Comparison of ENCODE assay signal across 1 cellular context in the genomic region with DNA sequence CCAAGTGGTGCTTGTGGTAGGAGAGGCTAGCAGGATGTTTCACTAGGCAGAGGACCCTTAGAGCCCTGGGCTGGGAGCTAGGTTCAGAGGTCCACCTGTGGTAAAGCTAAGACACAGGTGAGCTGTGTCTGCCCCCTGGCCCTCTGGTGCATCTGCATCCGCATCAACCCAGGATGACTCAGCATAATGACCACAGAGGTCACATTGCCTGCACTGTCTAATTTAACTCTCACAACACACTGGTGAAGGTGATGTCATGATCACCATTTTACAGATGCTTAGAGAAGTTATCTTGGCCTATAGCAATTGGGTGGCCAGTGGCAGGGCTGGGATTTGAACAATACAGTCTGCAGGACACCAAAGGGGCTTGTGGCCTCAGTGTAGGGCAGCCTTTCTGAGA.
TF ChIP-seq lines count a peak whose summit lies in the region.

No MANE protein-coding gene starts in this region.

TF ChIP-seq in K562, 482 proteins besides CTCF, POLR2A, EP300 and RAD21 (continued from another document and continues in another):
- TF ChIP-seq, protein P1, sequence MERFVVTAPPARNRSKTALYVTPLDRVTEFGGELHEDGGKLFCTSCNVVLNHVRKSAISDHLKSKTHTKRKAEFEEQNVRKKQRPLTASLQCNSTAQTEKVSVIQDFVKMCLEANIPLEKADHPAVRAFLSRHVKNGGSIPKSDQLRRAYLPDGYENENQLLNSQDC (CRISPR knock-in tag; IDR thresholded peaks at IDR 0.05) = no peak
- no peak for TF ChIP-seq SNRNP70 (optimal IDR thresholded peaks at IDR 0.05; ENCODE audit: low read depth, low read length)
- TF ChIP-seq TFAM (CRISPR knock-in tag; conservative IDR thresholded peaks at IDR 0.05) = no peak
- no peak for TF ChIP-seq ZFX (CRISPR knock-in tag; IDR thresholded peaks at IDR 0.05)
- TF ChIP-seq SPI1 (IDR thresholded peaks at IDR 0.05; ENCODE audit: borderline replicate concordance, low read depth, low read length) = no peak
- TF ChIP-seq NFE2L1 (tag; IDR thresholded peaks at IDR 0.05; ENCODE audit: borderline replicate concordance, low read depth) = peak; percentile 67
- TF ChIP-seq ZFP30 (CRISPR knock-in tag; IDR thresholded peaks at IDR 0.05; ENCODE audit: borderline replicate concordance) = no peak
- TF ChIP-seq JUN (IDR thresholded peaks at IDR 0.05; ENCODE audit: borderline replicate concordance, low read depth, low read length) = no peak
- no peak for TF ChIP-seq JUN (CRISPR knock-in tag; IDR thresholded peaks at IDR 0.05; ENCODE audit: borderline replicate concordance)
- no peak for TF ChIP-seq ZNF830 (CRISPR knock-in tag; IDR thresholded peaks at IDR 0.05)
- TF ChIP-seq ZNF174 (CRISPR knock-in tag; IDR thresholded peaks at IDR 0.05) = no peak
- TF ChIP-seq ZNF507 (tag; conservative IDR thresholded peaks at IDR 0.05) = no peak
- TF ChIP-seq GATAD2B (IDR thresholded peaks at IDR 0.05; ENCODE audit: borderline replicate concordance) = no peak
- no peak for TF ChIP-seq GABPA (tag; conservative IDR thresholded peaks at IDR 0.05; ENCODE audit: low read depth)
- TF ChIP-seq, protein P2, sequence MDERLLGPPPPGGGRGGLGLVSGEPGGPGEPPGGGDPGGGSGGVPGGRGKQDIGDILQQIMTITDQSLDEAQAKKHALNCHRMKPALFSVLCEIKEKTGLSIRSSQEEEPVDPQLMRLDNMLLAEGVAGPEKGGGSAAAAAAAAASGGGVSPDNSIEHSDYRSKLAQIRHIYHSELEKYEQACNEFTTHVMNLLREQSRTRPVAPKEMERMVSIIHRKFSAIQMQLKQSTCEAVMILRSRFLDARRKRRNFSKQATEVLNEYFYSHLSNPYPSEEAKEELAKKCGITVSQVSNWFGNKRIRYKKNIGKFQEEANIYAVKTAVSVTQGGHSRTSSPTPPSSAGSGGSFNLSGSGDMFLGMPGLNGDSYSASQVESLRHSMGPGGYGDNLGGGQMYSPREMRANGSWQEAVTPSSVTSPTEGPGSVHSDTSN (CRISPR knock-in tag; IDR thresholded peaks at IDR 0.05; ENCODE audit: low read depth) = no peak
- TF ChIP-seq, protein P2 (tag; conservative IDR thresholded peaks at IDR 0.05; ENCODE audit: low read depth) = no peak
- TF ChIP-seq, protein P3, sequence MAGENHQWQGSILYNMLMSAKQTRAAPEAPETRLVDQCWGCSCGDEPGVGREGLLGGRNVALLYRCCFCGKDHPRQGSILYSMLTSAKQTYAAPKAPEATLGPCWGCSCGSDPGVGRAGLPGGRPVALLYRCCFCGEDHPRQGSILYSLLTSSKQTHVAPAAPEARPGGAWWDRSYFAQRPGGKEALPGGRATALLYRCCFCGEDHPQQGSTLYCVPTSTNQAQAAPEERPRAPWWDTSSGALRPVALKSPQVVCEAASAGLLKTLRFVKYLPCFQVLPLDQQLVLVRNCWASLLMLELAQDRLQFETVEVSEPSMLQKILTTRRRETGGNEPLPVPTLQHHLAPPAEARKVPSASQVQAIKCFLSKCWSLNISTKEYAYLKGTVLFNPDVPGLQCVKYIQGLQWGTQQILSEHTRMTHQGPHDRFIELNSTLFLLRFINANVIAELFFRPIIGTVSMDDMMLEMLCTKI (IDR thresholded peaks at IDR 0.05; ENCODE audit: partially characterized antibody) = no peak
- TF ChIP-seq SP1 (CRISPR knock-in tag; IDR thresholded peaks at IDR 0.05) = no peak
- TF ChIP-seq ZBED1 (IDR thresholded peaks at IDR 0.05) = no peak
- TF ChIP-seq NR2C1 (IDR thresholded peaks at IDR 0.05) = no peak
- no peak for TF ChIP-seq NR2C1 (tag; IDR thresholded peaks at IDR 0.05)
- TF ChIP-seq POLR2G (IDR thresholded peaks at IDR 0.05; ENCODE audit: low read depth, low read length) = no peak
- TF ChIP-seq, protein P4, sequence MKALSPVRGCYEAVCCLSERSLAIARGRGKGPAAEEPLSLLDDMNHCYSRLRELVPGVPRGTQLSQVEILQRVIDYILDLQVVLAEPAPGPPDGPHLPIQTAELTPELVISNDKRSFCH (CRISPR knock-in tag; IDR thresholded peaks at IDR 0.05) = no peak
- TF ChIP-seq, protein P4 (tag; IDR thresholded peaks at IDR 0.05) = no peak
- TF ChIP-seq, protein P5, sequence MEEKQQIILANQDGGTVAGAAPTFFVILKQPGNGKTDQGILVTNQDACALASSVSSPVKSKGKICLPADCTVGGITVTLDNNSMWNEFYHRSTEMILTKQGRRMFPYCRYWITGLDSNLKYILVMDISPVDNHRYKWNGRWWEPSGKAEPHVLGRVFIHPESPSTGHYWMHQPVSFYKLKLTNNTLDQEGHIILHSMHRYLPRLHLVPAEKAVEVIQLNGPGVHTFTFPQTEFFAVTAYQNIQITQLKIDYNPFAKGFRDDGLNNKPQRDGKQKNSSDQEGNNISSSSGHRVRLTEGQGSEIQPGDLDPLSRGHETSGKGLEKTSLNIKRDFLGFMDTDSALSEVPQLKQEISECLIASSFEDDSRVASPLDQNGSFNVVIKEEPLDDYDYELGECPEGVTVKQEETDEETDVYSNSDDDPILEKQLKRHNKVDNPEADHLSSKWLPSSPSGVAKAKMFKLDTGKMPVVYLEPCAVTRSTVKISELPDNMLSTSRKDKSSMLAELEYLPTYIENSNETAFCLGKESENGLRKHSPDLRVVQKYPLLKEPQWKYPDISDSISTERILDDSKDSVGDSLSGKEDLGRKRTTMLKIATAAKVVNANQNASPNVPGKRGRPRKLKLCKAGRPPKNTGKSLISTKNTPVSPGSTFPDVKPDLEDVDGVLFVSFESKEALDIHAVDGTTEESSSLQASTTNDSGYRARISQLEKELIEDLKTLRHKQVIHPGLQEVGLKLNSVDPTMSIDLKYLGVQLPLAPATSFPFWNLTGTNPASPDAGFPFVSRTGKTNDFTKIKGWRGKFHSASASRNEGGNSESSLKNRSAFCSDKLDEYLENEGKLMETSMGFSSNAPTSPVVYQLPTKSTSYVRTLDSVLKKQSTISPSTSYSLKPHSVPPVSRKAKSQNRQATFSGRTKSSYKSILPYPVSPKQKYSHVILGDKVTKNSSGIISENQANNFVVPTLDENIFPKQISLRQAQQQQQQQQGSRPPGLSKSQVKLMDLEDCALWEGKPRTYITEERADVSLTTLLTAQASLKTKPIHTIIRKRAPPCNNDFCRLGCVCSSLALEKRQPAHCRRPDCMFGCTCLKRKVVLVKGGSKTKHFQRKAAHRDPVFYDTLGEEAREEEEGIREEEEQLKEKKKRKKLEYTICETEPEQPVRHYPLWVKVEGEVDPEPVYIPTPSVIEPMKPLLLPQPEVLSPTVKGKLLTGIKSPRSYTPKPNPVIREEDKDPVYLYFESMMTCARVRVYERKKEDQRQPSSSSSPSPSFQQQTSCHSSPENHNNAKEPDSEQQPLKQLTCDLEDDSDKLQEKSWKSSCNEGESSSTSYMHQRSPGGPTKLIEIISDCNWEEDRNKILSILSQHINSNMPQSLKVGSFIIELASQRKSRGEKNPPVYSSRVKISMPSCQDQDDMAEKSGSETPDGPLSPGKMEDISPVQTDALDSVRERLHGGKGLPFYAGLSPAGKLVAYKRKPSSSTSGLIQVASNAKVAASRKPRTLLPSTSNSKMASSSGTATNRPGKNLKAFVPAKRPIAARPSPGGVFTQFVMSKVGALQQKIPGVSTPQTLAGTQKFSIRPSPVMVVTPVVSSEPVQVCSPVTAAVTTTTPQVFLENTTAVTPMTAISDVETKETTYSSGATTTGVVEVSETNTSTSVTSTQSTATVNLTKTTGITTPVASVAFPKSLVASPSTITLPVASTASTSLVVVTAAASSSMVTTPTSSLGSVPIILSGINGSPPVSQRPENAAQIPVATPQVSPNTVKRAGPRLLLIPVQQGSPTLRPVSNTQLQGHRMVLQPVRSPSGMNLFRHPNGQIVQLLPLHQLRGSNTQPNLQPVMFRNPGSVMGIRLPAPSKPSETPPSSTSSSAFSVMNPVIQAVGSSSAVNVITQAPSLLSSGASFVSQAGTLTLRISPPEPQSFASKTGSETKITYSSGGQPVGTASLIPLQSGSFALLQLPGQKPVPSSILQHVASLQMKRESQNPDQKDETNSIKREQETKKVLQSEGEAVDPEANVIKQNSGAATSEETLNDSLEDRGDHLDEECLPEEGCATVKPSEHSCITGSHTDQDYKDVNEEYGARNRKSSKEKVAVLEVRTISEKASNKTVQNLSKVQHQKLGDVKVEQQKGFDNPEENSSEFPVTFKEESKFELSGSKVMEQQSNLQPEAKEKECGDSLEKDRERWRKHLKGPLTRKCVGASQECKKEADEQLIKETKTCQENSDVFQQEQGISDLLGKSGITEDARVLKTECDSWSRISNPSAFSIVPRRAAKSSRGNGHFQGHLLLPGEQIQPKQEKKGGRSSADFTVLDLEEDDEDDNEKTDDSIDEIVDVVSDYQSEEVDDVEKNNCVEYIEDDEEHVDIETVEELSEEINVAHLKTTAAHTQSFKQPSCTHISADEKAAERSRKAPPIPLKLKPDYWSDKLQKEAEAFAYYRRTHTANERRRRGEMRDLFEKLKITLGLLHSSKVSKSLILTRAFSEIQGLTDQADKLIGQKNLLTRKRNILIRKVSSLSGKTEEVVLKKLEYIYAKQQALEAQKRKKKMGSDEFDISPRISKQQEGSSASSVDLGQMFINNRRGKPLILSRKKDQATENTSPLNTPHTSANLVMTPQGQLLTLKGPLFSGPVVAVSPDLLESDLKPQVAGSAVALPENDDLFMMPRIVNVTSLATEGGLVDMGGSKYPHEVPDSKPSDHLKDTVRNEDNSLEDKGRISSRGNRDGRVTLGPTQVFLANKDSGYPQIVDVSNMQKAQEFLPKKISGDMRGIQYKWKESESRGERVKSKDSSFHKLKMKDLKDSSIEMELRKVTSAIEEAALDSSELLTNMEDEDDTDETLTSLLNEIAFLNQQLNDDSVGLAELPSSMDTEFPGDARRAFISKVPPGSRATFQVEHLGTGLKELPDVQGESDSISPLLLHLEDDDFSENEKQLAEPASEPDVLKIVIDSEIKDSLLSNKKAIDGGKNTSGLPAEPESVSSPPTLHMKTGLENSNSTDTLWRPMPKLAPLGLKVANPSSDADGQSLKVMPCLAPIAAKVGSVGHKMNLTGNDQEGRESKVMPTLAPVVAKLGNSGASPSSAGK (IDR thresholded peaks at IDR 0.05) = no peak
- TF ChIP-seq HDAC6 (IDR thresholded peaks at IDR 0.05; ENCODE audit: low read depth, low read length) = no peak
- TF ChIP-seq, protein P6, sequence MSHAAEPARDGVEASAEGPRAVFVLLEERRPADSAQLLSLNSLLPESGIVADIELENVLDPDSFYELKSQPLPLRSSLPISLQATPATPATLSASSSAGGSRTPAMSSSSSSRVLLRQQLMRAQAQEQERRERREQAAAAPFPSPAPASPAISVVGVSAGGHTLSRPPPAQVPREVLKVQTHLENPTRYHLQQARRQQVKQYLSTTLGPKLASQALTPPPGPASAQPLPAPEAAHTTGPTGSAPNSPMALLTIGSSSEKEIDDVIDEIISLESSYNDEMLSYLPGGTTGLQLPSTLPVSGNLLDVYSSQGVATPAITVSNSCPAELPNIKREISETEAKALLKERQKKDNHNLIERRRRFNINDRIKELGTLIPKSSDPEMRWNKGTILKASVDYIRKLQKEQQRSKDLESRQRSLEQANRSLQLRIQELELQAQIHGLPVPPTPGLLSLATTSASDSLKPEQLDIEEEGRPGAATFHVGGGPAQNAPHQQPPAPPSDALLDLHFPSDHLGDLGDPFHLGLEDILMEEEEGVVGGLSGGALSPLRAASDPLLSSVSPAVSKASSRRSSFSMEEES (CRISPR knock-in tag; IDR thresholded peaks at IDR 0.05) = no peak
- no peak for TF ChIP-seq FOXJ2 (tag; IDR thresholded peaks at IDR 0.05)
- no peak for TF ChIP-seq RCOR1 (IDR thresholded peaks at IDR 0.05; ENCODE audit: borderline replicate concordance in 1 of 2, low read depth in 2 of 2, low read length in 2 of 2)
- no peak for TF ChIP-seq RBM14 (IDR thresholded peaks at IDR 0.05; ENCODE audit: borderline replicate concordance, insufficient read depth, low read depth, low read length)
- TF ChIP-seq, protein P7, sequence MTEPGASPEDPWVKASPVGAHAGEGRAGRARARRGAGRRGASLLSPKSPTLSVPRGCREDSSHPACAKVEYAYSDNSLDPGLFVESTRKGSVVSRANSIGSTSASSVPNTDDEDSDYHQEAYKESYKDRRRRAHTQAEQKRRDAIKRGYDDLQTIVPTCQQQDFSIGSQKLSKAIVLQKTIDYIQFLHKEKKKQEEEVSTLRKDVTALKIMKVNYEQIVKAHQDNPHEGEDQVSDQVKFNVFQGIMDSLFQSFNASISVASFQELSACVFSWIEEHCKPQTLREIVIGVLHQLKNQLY (CRISPR knock-in tag; conservative IDR thresholded peaks at IDR 0.05) = no peak
- TF ChIP-seq YBX1 (IDR thresholded peaks at IDR 0.05) = no peak
- TF ChIP-seq, protein P8, sequence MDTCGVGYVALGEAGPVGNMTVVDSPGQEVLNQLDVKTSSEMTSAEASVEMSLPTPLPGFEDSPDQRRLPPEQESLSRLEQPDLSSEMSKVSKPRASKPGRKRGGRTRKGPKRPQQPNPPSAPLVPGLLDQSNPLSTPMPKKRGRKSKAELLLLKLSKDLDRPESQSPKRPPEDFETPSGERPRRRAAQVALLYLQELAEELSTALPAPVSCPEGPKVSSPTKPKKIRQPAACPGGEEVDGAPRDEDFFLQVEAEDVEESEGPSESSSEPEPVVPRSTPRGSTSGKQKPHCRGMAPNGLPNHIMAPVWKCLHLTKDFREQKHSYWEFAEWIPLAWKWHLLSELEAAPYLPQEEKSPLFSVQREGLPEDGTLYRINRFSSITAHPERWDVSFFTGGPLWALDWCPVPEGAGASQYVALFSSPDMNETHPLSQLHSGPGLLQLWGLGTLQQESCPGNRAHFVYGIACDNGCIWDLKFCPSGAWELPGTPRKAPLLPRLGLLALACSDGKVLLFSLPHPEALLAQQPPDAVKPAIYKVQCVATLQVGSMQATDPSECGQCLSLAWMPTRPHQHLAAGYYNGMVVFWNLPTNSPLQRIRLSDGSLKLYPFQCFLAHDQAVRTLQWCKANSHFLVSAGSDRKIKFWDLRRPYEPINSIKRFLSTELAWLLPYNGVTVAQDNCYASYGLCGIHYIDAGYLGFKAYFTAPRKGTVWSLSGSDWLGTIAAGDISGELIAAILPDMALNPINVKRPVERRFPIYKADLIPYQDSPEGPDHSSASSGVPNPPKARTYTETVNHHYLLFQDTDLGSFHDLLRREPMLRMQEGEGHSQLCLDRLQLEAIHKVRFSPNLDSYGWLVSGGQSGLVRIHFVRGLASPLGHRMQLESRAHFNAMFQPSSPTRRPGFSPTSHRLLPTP (IDR thresholded peaks at IDR 0.05; ENCODE audit: borderline replicate concordance, extremely low read depth, insufficient read length) = no peak
- no peak for TF ChIP-seq PTBP1 (IDR thresholded peaks at IDR 0.05; ENCODE audit: low read depth, low read length)
